8 cellular contexts compared by ENCODE assay signal in genomic region chr17:47649153-47649971, GRCh38. TPM values are rescaled to one million over a fixed set of nuclear protein-coding genes. Genes with fewer than 3 reads are reported as not detected.
DNase-seq lines count a peak whose midpoint lies in the region; ATAC-seq and TF ChIP-seq lines count a peak whose summit lies in the region.

Gene KPNB1, plus strand, starts transcription at chr17:47649919. Its CDS starts 326 bp downstream, at chr17:47650245.

- in situ Hi-C loops in Panc1 (cut with HindIII; ENCODE audit: low pct_unique_long_range_greater_than_20kb, low sequenced_read_pairs): no loop called here

- BruUV-seq in Panc1 (replicated peaks; lab: Mats Ljungman, UMichigan): no TSS peak

- H3K27ac ChIP-seq in Panc1 (ENCODE audit: low read length): peak within 1 kb of the TSS; percentile 99

- H3K27me3 Mint-ChIP-seq in activated T-cell treated with anti-CD3 and anti-CD28 coated beads, Interleukin-2, amount 50 U/mL, for 4 hours (ENCODE audit: low read depth): no peaks in the 10 kb centered on the region

- intact Hi-C loops in Panc1 (cut with micrococcal nuclease; ENCODE audit: unreplicated experiment): no loop called here

- peak within 1 kb of the TSS; percentile 77 for H3K9ac ChIP-seq in mucosa of stomach (ENCODE audit: low read length)

- CTCF ChIA-PET in Panc1 (lab: Charles Lee): interaction anchor here (0.5 to 0.8 kb wide), 4 partner anchors 34 to 336 kb away, joined by 3 to 4 read pairs (median 3); no protein-coding TSS in a partner anchor

- peaks cover 50% of the 10 kb centered on the region for H3K4me1 Mint-ChIP-seq in activated T-cell treated with anti-CD3 and anti-CD28 coated beads, Interleukin-2, amount 50 U/mL, for 4 hours (ENCODE audit: low read depth)

- H3K4me1 ChIP-seq in Panc1 (ENCODE audit: control insufficient read depth, insufficient read depth, low read length): peaks cover 37% of the 10 kb centered on the region
- H3K4me1 ChIP-seq in mucosa of stomach (ENCODE audit: control insufficient read depth, insufficient read depth, low read length): peaks cover 11% of the 10 kb centered on the region

- peak within 1 kb of the TSS; percentile 88 to 96 for H3K4me3 ChIP-seq in Panc1 (ENCODE audit: low read depth in 2 of 2, low read length in 2 of 2)
- H3K4me3 ChIP-seq in mucosa of stomach (ENCODE audit: low read length): peak within 1 kb of the TSS; percentile 89

- H3K4me3 Mint-ChIP-seq in activated T-cell treated with anti-CD3 and anti-CD28 coated beads, Interleukin-2, amount 50 U/mL, for 4 hours: peak within 1 kb of the TSS; percentile 100

- no peak for TF ChIP-seq CTCF in Panc1 (IDR thresholded peaks at IDR 0.05)

- H3K9me3 ChIP-seq in Panc1 (ENCODE audit: control insufficient read depth, insufficient read depth, low read depth, low read length) (no peaks in the 10 kb centered on the region), mucosa of stomach (ENCODE audit: control insufficient read depth, low read length) (no peaks in the 10 kb centered on the region)

- H3K9me3 Mint-ChIP-seq in activated T-cell treated with anti-CD3 and anti-CD28 coated beads, Interleukin-2, amount 50 U/mL, for 4 hours: no peaks in the 10 kb centered on the region

- H3K27me3 ChIP-seq in Panc1 (ENCODE audit: control insufficient read depth, insufficient read depth, low read length) (no peaks in the 10 kb centered on the region), mucosa of stomach (ENCODE audit: control insufficient read depth, insufficient read depth, low read length) (no peaks in the 10 kb centered on the region)

- TF ChIP-seq POLR2A in erythroblast (IDR thresholded peaks at IDR 0.05; ENCODE audit: low read length): peak; percentile 80

- DNase-seq in DMS53 (lab: John Stamatoyannopoulos, UW) (peak; percentile 100), KG1 (lab: John Stamatoyannopoulos, UW) (peak; percentile 98), Panc1 (ENCODE audit: low read depth, low spot score) (peak; percentile 94), erythroblast (lab: John Stamatoyannopoulos, UW) (peak; percentile 100)
- peak; percentile 93 for DNase-seq in activated T-cell treated with anti-CD3 and anti-CD28 coated beads, Interleukin-2, amount 50 U/mL, for 4 hours
- peak; percentile 91 to 94 for DNase-seq in stimulated activated CD8-positive, alpha-beta memory T cell treated with anti-CD3 and anti-CD28 coated beads, Interleukin-7, amount 100 ng/mL, for 1 hour (ENCODE audit: low read depth in 2 of 2)

- POLR2A ChIA-PET in Panc1 (lab: Charles Lee): interaction anchor here (0.5 to 1.1 kb wide), 6 partner anchors 13 to 182 kb away, joined by 3 to 7 read pairs (median 4); partner anchors contain the start of genes LRRC46 and MRPL10

- H3K36me3 ChIP-seq in Panc1 (ENCODE audit: control insufficient read depth, insufficient read depth, low read length) (peaks cover 30% of the 10 kb centered on the region), mucosa of stomach (ENCODE audit: control insufficient read depth, insufficient read depth, low read length) (peaks cover 10% of the 10 kb centered on the region)

- H3K36me3 Mint-ChIP-seq in activated T-cell treated with anti-CD3 and anti-CD28 coated beads, Interleukin-2, amount 50 U/mL, for 4 hours (ENCODE audit: insufficient read depth): peaks cover 31% of the 10 kb centered on the region

- ATAC-seq in GM21723 (IDR thresholded peaks at IDR 0.05; ENCODE audit: unreplicated experiment) (peak; percentile 78), Panc1 (peak; percentile 92)
- ATAC-seq in activated T-cell treated with anti-CD3 and anti-CD28 coated beads, Interleukin-2, amount 50 U/mL, for 4 hours: peak; percentile 80 to 83

RNA-seq across cellular contexts. Expression of gene KPNB1, which starts in this region (rescaled TPM):
- 666 TPM for total RNA-seq in Panc1 (2021; ENCODE audit: unreplicated experiment)
- 250 TPM for polyA plus RNA-seq in Panc1 (2012; ENCODE audit: insufficient read length)
- total RNA-seq in activated T-cell treated with anti-CD3 and anti-CD28 coated beads, Interleukin-2, amount 50 U/mL, for 4 hours: 100 to 1,000 TPM; 916 to 992 (median 944) TPM

Comparison
In these comparisons a context has a peak if more than half of its experiments do, and no peak if none do; other contexts are left out.
1. Peak in every context shown above with its lines: DNase-seq, ATAC-seq, H3K4me3 ChIP-seq and H3K27ac ChIP-seq.